Comparison of ENCODE assay signal across 12 cellular contexts in the genomic region with DNA sequence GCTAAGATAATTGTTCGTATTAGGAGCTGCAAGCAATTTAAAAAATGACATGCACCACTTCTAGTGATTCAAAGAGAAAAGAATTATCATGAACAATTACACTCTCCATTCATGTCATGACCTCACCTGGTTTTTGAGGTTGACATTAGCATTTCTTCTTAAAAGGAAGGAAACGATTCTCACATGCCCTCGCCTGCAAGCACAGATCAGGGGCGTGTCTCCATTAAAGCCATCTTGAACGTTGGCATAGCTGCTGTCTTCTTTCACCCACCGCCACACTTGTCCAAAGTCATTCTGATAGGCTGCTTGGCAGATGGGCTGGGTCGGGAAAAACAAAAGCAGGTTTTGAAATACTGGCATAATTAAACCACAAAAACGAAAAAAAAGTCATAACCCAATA. TPM values are rescaled to one million over a fixed set of nuclear protein-coding genes. Genes with fewer than 3 reads are reported as not detected.
DNase-seq lines count a peak whose midpoint lies in the region; ATAC-seq, FAIRE-seq and TF ChIP-seq lines count a peak whose summit lies in the region.
"Had no signal": no experiment of that assay in that cellular context is flagged by ENCODE, and none has a peak within 500 bp of the region (broad histone marks: within the 10 kb centered on the region; RNA-seq: fewer than 3 reads in every experiment).

No MANE protein-coding gene starts in this region.

- H3K36me3 Mint-ChIP-seq in central memory CD8-positive, alpha-beta T cell (ENCODE audit: insufficient read depth): no peaks in the 10 kb centered on the region
- H3K36me3 Mint-ChIP-seq: activated naive CD4-positive, alpha-beta T cell treated with anti-CD3 and anti-CD28 coated beads, Interleukin-2, amount 50 U/mL, for 24 hours; neural progenitor cell; stimulated activated memory B cell treated with anti-CD40 and anti-IgM and Interleukin-4, amounts not matched to agents 10 μg/mL and 1 μg/mL and 100 μg/mL, for 72 hours had no signal

- ATAC-seq in central memory CD8-positive, alpha-beta T cell (replicated peaks; ENCODE audit: extremely low read depth, poor library complexity, severe bottlenecking): peak; percentile 76
- ATAC-seq: stimulated activated memory B cell treated with anti-CD40 and anti-IgM and Interleukin-4, amounts not matched to agents 10 μg/mL and 1 μg/mL and 100 μg/mL, for 72 hours had no signal

- no peak for TF ChIP-seq POLR2A in GM12891 (IDR thresholded peaks at IDR 0.05; ENCODE audit: low read depth, low read length)

- FAIRE-seq in GM12891 (lab: Jason Lieb, UNC): no peak

- peak overlapping the region; percentile 49 for H3K4me3 Mint-ChIP-seq in central memory CD8-positive, alpha-beta T cell
- H3K4me3 Mint-ChIP-seq: activated naive CD4-positive, alpha-beta T cell treated with anti-CD3 and anti-CD28 coated beads, Interleukin-2, amount 50 U/mL, for 24 hours; dendritic cell treated with granulocyte-macrophage colony-stimulating factor and Interleukin-4, amounts not matched to agents 40 ng/mL and 50 ng/mL, for 4 days; neural progenitor cell; stimulated activated memory B cell treated with anti-CD40 and anti-IgM and Interleukin-4, amounts not matched to agents 10 μg/mL and 1 μg/mL and 100 μg/mL, for 72 hours had no signal

- peaks cover 52% of the 10 kb centered on the region for H3K4me1 Mint-ChIP-seq in central memory CD8-positive, alpha-beta T cell
- H3K4me1 Mint-ChIP-seq: neural progenitor cell had no signal

- peak overlapping the region; percentile 47 for H3K27ac Mint-ChIP-seq in central memory CD8-positive, alpha-beta T cell (ENCODE audit: low read depth)
- H3K27ac Mint-ChIP-seq: activated naive CD4-positive, alpha-beta T cell treated with anti-CD3 and anti-CD28 coated beads, Interleukin-2, amount 50 U/mL, for 24 hours; dendritic cell treated with granulocyte-macrophage colony-stimulating factor and Interleukin-4, amounts not matched to agents 40 ng/mL and 50 ng/mL, for 4 days; neural progenitor cell; stimulated activated memory B cell treated with anti-CD40 and anti-IgM and Interleukin-4, amounts not matched to agents 10 μg/mL and 1 μg/mL and 100 μg/mL, for 72 hours had no signal

- no peaks in the 10 kb centered on the region for H3K9me3 Mint-ChIP-seq in central memory CD8-positive, alpha-beta T cell
- H3K9me3 Mint-ChIP-seq: activated naive CD4-positive, alpha-beta T cell treated with anti-CD3 and anti-CD28 coated beads, Interleukin-2, amount 50 U/mL, for 24 hours; dendritic cell treated with granulocyte-macrophage colony-stimulating factor and Interleukin-4, amounts not matched to agents 40 ng/mL and 50 ng/mL, for 4 days; neural progenitor cell; stimulated activated memory B cell treated with anti-CD40 and anti-IgM and Interleukin-4, amounts not matched to agents 10 μg/mL and 1 μg/mL and 100 μg/mL, for 72 hours had no signal

- CTCF ChIA-PET in GM10248 (lab: Yijun Ruan, JAX): interaction anchor here (0.7 to 20.3 kb wide), 8 partner anchors 13 to 267 kb away, joined by 3 to 471 read pairs (median 3); no protein-coding TSS in a partner anchor

- TF ChIP-seq CTCF in GM10248 (IDR thresholded peaks at IDR 0.05; ENCODE audit: control extremely low read depth, extremely low read depth, low read depth, missing control alignments): no peak

- DNase-seq in T-helper 1 cell: peak; percentile 11 to 87 (median 18)
- DNase-seq in activated CD8-positive, alpha-beta memory T cell treated with anti-CD3 and anti-CD28 coated beads, Interleukin-2, amount 50 U/mL, for 48 hours: peak; percentile 57
- peak in 1 of 2 donors; percentile 41 for DNase-seq in central memory CD8-positive, alpha-beta T cell (ENCODE audit: low spot score in 2 of 2)
- peak; percentile 4 to 21 for DNase-seq in stimulated activated CD8-positive, alpha-beta memory T cell treated with anti-CD3 and anti-CD28 coated beads, Interleukin-2, amount 100 ng/mL, for 48 hours (ENCODE audit: low read depth in 2 of 2)
- DNase-seq in NCI-H510A (lab: John Stamatoyannopoulos, UW): no peak
- DNase-seq in GM12891 (ENCODE audit: insufficient read length, low spot score): no peak
- no peak for DNase-seq in GM10248 (ENCODE audit: extremely low spot score)
- DNase-seq: NCI-H1105 had no signal

- no peaks in the 10 kb centered on the region for H3K27me3 Mint-ChIP-seq in central memory CD8-positive, alpha-beta T cell
- H3K27me3 Mint-ChIP-seq: activated naive CD4-positive, alpha-beta T cell treated with anti-CD3 and anti-CD28 coated beads, Interleukin-2, amount 50 U/mL, for 24 hours; dendritic cell treated with granulocyte-macrophage colony-stimulating factor and Interleukin-4, amounts not matched to agents 40 ng/mL and 50 ng/mL, for 4 days; stimulated activated memory B cell treated with anti-CD40 and anti-IgM and Interleukin-4, amounts not matched to agents 10 μg/mL and 1 μg/mL and 100 μg/mL, for 72 hours had no signal

- POLR2A ChIA-PET in GM10248 (lab: Yijun Ruan, JAX): no interaction called here

TF ChIP-seq in GM12891, 5 proteins besides CTCF, POLR2A, EP300 and RAD21:
- no peak for TF ChIP-seq POLR2AphosphoS5 (IDR thresholded peaks at IDR 0.05; ENCODE audit: low read depth, low read length)
- no peak for TF ChIP-seq POU2F2 (IDR thresholded peaks at IDR 0.05; ENCODE audit: low read depth, low read length)
- TF ChIP-seq TAF1 (IDR thresholded peaks at IDR 0.05; ENCODE audit: low read depth, low read length): no peak
- TF ChIP-seq PAX5 (IDR thresholded peaks at IDR 0.05; ENCODE audit: insufficient read depth, low read length, severe bottlenecking): no peak
- no peak for TF ChIP-seq SPI1 (IDR thresholded peaks at IDR 0.05; ENCODE audit: low read depth, low read length)

RNA-seq across cellular contexts. Expression of gene ANKRD22, which starts 19.9 kb away (rescaled TPM):
- polyA plus RNA-seq in GM12891 (2012; ENCODE audit: low read depth, missing spikeins): 0.39 TPM

RNA-seq across cellular contexts. Expression of gene LIPM, which starts 29.2 kb away (rescaled TPM):
- polyA plus RNA-seq in GM12891 (2012; ENCODE audit: low read depth, missing spikeins): not detected

RNA-seq across cellular contexts. Expression of gene STAMBPL1, which starts 48.3 kb away (rescaled TPM):
- 14.6 TPM for polyA plus RNA-seq in GM12891 (2012; ENCODE audit: low read depth, missing spikeins)

Comparison
In these comparisons a context has a peak if more than half of its experiments do, and no peak if none do; other contexts are left out.
1. DNase-seq: peak in T-helper 1 cell (5 of 5), activated CD8-positive, alpha-beta memory T cell treated with anti-CD3 and anti-CD28 coated beads, Interleukin-2, amount 50 U/mL, for 48 hours (single experiment) and stimulated activated CD8-positive, alpha-beta memory T cell treated with anti-CD3 and anti-CD28 coated beads, Interleukin-2, amount 100 ng/mL, for 48 hours (2 of 2); none in NCI-H510A (single experiment), GM12891 (single experiment) and GM10248 (single experiment).